Comparison of ENCODE assay signal across 1 cellular context in the genomic region with DNA sequence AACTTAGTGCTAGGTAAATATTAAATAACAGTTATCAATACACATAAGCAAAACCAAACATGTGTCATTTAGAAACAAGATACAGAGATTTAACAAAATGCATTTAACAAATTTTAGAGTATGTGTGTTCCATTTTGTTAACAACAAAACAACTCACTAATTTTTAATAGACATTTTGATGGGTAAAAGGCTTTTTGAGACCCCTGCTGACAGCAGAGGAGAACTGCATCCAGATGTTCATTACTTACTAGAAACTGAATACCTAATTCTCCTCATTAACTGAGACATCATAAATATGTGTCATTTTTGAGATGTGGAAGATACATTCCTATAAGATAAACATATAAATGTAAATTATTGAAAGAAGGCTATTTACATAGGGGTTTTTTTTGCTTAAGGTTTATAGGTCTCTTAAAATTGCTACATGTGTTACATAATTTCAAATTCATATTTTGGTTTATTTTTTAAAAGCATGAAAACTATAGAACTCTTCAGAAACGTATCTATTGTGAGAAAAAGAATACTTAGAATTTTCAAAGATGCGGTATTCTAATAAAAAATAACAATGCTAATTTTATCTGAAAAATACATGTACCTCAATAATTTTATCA.
TF ChIP-seq lines count a peak whose summit lies in the region.

No MANE protein-coding gene starts in this region.

TF ChIP-seq in GM23338, 12 proteins besides CTCF, POLR2A, EP300 and RAD21 (continued from another document):
- TF ChIP-seq, protein P1, sequence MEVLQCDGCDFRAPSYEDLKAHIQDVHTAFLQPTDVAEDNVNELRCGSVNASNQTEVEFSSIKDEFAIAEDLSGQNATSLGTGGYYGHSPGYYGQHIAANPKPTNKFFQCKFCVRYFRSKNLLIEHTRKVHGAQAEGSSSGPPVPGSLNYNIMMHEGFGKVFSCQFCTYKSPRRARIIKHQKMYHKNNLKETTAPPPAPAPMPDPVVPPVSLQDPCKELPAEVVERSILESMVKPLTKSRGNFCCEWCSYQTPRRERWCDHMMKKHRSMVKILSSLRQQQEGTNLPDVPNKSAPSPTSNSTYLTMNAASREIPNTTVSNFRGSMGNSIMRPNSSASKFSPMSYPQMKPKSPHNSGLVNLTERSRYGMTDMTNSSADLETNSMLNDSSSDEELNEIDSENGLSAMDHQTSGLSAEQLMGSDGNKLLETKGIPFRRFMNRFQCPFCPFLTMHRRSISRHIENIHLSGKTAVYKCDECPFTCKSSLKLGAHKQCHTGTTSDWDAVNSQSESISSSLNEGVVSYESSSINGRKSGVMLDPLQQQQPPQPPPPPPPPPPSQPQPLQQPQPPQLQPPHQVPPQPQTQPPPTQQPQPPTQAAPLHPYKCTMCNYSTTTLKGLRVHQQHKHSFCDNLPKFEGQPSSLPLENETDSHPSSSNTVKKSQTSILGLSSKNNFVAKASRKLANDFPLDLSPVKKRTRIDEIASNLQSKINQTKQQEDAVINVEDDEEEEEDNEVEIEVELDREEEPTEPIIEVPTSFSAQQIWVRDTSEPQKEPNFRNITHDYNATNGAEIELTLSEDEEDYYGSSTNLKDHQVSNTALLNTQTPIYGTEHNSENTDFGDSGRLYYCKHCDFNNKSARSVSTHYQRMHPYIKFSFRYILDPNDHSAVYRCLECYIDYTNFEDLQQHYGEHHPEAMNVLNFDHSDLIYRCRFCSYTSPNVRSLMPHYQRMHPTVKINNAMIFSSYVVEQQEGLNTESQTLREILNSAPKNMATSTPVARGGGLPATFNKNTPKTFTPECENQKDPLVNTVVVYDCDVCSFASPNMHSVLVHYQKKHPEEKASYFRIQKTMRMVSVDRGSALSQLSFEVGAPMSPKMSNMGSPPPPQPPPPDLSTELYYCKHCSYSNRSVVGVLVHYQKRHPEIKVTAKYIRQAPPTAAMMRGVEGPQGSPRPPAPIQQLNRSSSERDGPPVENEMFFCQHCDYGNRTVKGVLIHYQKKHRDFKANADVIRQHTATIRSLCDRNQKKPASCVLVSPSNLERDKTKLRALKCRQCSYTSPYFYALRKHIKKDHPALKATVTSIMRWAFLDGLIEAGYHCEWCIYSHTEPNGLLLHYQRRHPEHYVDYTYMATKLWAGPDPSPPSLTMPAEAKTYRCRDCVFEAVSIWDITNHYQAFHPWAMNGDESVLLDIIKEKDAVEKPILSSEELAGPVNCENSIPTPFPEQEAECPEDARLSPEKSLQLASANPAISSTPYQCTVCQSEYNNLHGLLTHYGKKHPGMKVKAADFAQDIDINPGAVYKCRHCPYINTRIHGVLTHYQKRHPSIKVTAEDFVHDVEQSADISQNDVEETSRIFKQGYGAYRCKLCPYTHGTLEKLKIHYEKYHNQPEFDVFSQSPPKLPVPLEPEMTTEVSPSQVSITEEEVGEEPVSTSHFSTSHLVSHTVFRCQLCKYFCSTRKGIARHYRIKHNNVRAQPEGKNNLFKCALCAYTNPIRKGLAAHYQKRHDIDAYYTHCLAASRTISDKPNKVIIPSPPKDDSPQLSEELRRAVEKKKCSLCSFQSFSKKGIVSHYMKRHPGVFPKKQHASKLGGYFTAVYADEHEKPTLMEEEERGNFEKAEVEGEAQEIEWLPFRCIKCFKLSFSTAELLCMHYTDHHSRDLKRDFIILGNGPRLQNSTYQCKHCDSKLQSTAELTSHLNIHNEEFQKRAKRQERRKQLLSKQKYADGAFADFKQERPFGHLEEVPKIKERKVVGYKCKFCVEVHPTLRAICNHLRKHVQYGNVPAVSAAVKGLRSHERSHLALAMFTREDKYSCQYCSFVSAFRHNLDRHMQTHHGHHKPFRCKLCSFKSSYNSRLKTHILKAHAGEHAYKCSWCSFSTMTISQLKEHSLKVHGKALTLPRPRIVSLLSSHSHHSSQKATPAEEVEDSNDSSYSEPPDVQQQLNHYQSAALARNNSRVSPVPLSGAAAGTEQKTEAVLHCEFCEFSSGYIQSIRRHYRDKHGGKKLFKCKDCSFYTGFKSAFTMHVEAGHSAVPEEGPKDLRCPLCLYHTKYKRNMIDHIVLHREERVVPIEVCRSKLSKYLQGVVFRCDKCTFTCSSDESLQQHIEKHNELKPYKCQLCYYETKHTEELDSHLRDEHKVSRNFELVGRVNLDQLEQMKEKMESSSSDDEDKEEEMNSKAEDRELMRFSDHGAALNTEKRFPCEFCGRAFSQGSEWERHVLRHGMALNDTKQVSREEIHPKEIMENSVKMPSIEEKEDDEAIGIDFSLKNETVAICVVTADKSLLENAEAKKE (CRISPR knock-in tag; IDR thresholded peaks at IDR 0.05) = no peak
- TF ChIP-seq POLR2AphosphoS5 (IDR thresholded peaks at IDR 0.05; ENCODE audit: low read depth) = no peak
- TF ChIP-seq CREB1 (CRISPR knock-in tag; IDR thresholded peaks at IDR 0.05; ENCODE audit: low read depth) = no peak
- TF ChIP-seq EZH2 (IDR thresholded peaks at IDR 0.05; ENCODE audit: low read depth, unreplicated experiment) = no peak
- TF ChIP-seq NANOG (IDR thresholded peaks at IDR 0.05; ENCODE audit: borderline replicate concordance) = no peak
